In the genomic region with DNA sequence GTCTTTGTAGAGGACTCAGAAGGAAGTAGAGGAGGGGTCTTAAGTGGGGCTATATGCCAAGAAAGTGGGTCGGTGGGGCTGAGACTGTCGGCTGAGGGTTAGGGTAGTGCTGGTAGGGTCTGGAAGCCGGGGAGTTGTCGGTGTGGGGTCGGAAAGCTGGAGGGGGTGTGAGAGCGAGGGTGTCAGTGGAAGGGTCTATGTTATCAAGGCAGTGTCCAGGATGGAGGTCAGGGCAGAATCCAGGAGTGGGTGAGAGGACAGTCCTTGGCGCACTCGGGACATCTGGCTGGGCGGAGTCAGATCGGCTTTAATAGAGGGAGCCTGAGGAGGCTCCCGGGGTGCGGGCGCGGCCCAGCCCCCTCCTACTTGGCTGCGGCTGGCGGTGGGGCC, we compare ENCODE assay signal across 9 cellular contexts. TPM values are rescaled to one million over a fixed set of nuclear protein-coding genes. Genes with fewer than 3 reads are reported as not detected.
DNase-seq lines count a peak whose midpoint lies in the region; ATAC-seq and TF ChIP-seq lines count a peak whose summit lies in the region.
"Had no signal": no experiment of that assay in that cellular context is flagged by ENCODE, and none has a peak within 500 bp of the region (broad histone marks: within the 10 kb centered on the region; RNA-seq: fewer than 3 reads in every experiment).

No MANE protein-coding gene starts in this region.

- H3K27me3 ChIP-seq in osteoblast (ENCODE audit: insufficient read depth, low read length) (no peaks in the 10 kb centered on the region), PC-9 (ENCODE audit: insufficient read depth, low read depth) (no peaks in the 10 kb centered on the region)

- TF ChIP-seq CTCF in AG10803 (conservative IDR thresholded peaks at IDR 0.05; ENCODE audit: low read length), result no peak
- TF ChIP-seq CTCF in fibroblast of pulmonary artery (IDR thresholded peaks at IDR 0.05; ENCODE audit: low read length, missing control alignments), result no peak
- no peak for TF ChIP-seq CTCF in osteoblast (IDR thresholded peaks at IDR 0.05; ENCODE audit: extremely low read depth, low read depth, low read length)
- no peak for TF ChIP-seq CTCF in GM10266 (IDR thresholded peaks at IDR 0.05; ENCODE audit: control insufficient read depth, insufficient read depth, low read depth, missing control alignments)
- no peak for TF ChIP-seq CTCF in PC-9 (conservative IDR thresholded peaks at IDR 0.05)

- CTCF ChIA-PET in PC-9 (lab: Charles Lee), result no interaction called here

- H3K27ac ChIP-seq in osteoblast (ENCODE audit: low read depth, low read length) (peak overlapping the region; percentile 84), PC-9 (no peak overlapping the region)

- H3K4me1 ChIP-seq in osteoblast (ENCODE audit: insufficient read depth, low read length), result peaks cover 27% of the 10 kb centered on the region
- H3K4me1 ChIP-seq in PC-9 (replicated peaks; ENCODE audit: insufficient read depth), result peaks cover 19% of the 10 kb centered on the region

- H4K20me1 ChIP-seq in osteoblast (ENCODE audit: insufficient read depth, low read length), result peaks cover 15% of the 10 kb centered on the region
- peaks cover 4% of the 10 kb centered on the region; the same call in 1 of the 2 replicates for H4K20me1 ChIP-seq in PC-9 (ENCODE audit: insufficient read depth)

- H3K9me2 ChIP-seq in PC-9 (ENCODE audit: insufficient read depth), result no peaks in the 10 kb centered on the region

- H3K36me3 ChIP-seq in osteoblast (ENCODE audit: insufficient read depth, low read length), result peaks cover 28% of the 10 kb centered on the region
- no peaks in the 10 kb centered on the region; the same call in 1 of the 2 replicates for H3K36me3 ChIP-seq in PC-9 (ENCODE audit: low read depth)

- intact Hi-C loops in PC-9 (cut with micrococcal nuclease; ENCODE audit: unreplicated experiment), result no loop called here

- H2AFZ ChIP-seq in osteoblast (ENCODE audit: low read length) (no peak overlapping the region), PC-9 (no peak overlapping the region)

- peaks cover 8% of the 10 kb centered on the region; the same call in 1 of the 2 replicates for H3F3A ChIP-seq in PC-9 (ENCODE audit: insufficient read depth, low read depth)

- H3K4me3 ChIP-seq in AG10803 (ENCODE audit: low read length) (peak overlapping the region; percentile 65), fibroblast of pulmonary artery (replicated peaks; ENCODE audit: low read depth, low read length) (peak overlapping the region; percentile 16), osteoblast (ENCODE audit: insufficient read depth, low read length) (peak overlapping the region; percentile 76), PC-9 (no peak overlapping the region)

- H3K4me2 ChIP-seq in osteoblast (ENCODE audit: insufficient read depth, low read length) (peak overlapping the region; percentile 64), PC-9 (no peak overlapping the region)

- peaks cover 24% of the 10 kb centered on the region for H3K79me2 ChIP-seq in osteoblast (ENCODE audit: insufficient read depth, low read length)
- peaks cover 16% of the 10 kb centered on the region for H3K79me2 ChIP-seq in PC-9 (ENCODE audit: low read depth)

- no TSS peak for BruUV-seq in PC-9 (replicated peaks; lab: Mats Ljungman, UMichigan)

- POLR2A ChIA-PET in PC-9 (lab: Charles Lee; ENCODE audit: unreplicated experiment), result no interaction called here

- ATAC-seq in GM19455 (IDR thresholded peaks at IDR 0.05; ENCODE audit: unreplicated experiment), result no peak

- DNase-seq in AG10803 (ENCODE audit: low read depth), result no peak
- peak; percentile 65 for DNase-seq in NCI-H82 treated with DMSO at 0.1 percent for 48 hours (lab: John Stamatoyannopoulos, UW; ENCODE audit: unreplicated experiment)
- DNase-seq in fibroblast of pulmonary artery (ENCODE audit: low read depth), result no peak
- DNase-seq in osteoblast (ENCODE audit: insufficient read length, low spot score, missing footprints), result no peak
- DNase-seq in cerebellar nuclear complex (lab: John Stamatoyannopoulos, UW), result no peak
- DNase-seq in GM10266 (ENCODE audit: extremely low spot score), result no peak
- no peak for DNase-seq in PC-9
- DNase-seq: NCI-H1092 treated with DMSO at 0.1 percent for 48 hours had no signal

- H3K9me3 ChIP-seq in osteoblast (ENCODE audit: low read depth, low read length), result no peaks in the 10 kb centered on the region
- H3K9me3 ChIP-seq in PC-9 (ENCODE audit: insufficient read depth, low read depth), result no peaks in the 10 kb centered on the region

RNA-seq across cellular contexts. Expression of a gene that starts 1.7 kb away (rescaled TPM):
- total RNA-seq in osteoblast, result 9.1 and 14.5 TPM in 2 replicates
- 2.5 and 2.7 TPM in 2 replicates for total RNA-seq in PC-9 (2021)

RNA-seq across cellular contexts. Expression of a gene that starts 2.8 kb away (rescaled TPM):
- 5.8 and 6.2 TPM in 2 replicates for total RNA-seq in osteoblast
- 38.0 and 52.2 TPM in 2 replicates for total RNA-seq in PC-9 (2021)

RNA-seq across cellular contexts. Expression of a gene that starts 6.8 kb away (rescaled TPM):
- total RNA-seq in osteoblast, result 9.0 and 13.6 TPM in 2 replicates
- 9.4 and 17.0 TPM in 2 replicates for total RNA-seq in PC-9 (2021)

RNA-seq across cellular contexts. Expression of a gene that starts 9.7 kb away (rescaled TPM):
- total RNA-seq in osteoblast (8.8 and 11.6 TPM in 2 replicates), PC-9 (2021) (106 and 130 TPM in 2 replicates)

RNA-seq across cellular contexts. Expression of a gene that starts 9.9 kb away (rescaled TPM):
- total RNA-seq in osteoblast (5.8 and 8.8 TPM in 2 replicates), PC-9 (2021) (13.9 and 14.3 TPM in 2 replicates)
